2 cellular contexts compared by ENCODE assay signal in genomic region chr1:156703336-156703735, GRCh38.
TF ChIP-seq lines count a peak whose summit lies in the region.

No MANE protein-coding gene starts in this region.

TF ChIP-seq in SK-N-SH, 30 proteins besides CTCF, POLR2A, EP300 and RAD21 (continued from another document):
- TF ChIP-seq ZBTB33 (IDR thresholded peaks at IDR 0.05; ENCODE audit: borderline replicate concordance, low read depth) (no peak), RFX5 (IDR thresholded peaks at IDR 0.05; ENCODE audit: low read length) (no peak)

TF ChIP-seq in SK-N-SH treated with all-trans-retinoic acid at 6 μM for 48 hours, 23 proteins besides CTCF, POLR2A, EP300 and RAD21 (continued from another document):
- TF ChIP-seq PATZ1 (CRISPR knock-in tag; IDR thresholded peaks at IDR 0.05; ENCODE audit: borderline replicate concordance) = no peak
